Comparison of ENCODE assay signal across 13 cellular contexts in the genomic region with DNA sequence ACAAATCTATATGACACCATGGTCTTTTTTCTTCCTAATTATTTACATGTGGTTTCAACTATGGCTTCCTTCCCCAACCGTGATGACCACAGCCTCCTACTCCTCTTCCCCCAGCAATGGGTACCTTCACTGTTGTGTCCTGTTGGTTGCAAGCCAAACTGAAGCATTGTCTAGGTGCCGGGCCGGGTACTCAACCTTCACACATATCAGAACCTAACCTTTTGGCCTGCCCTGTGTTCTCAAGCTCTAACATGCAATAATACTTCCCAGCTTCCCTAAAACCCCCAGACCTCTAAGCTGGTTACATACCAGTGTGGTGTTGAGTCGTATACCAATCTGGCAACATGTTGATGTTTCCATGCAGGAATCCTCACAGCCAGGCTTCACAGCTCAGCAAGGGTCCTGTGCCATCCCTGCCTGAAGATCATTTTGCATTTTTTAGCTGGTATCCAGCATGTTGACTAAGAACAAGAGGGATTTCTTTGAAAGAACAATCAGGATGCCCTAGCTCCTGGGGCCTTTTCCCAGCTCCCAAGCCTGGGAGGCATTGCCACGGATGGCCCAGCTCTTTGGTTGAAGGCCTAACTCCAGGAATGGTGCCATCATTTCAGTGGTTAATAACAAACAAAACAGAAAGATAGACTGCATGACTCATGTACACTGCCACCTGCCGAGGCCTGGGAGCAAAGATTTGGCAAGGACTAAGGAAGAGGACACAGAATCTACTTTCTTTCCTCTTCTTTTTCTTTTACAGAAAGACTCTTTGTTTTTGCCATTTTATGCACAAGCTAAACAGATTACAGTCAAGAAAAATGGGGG.
DNase-seq lines count a peak whose midpoint lies in the region; ATAC-seq and TF ChIP-seq lines count a peak whose summit lies in the region.
"Had no signal": no experiment of that assay in that cellular context is flagged by ENCODE, and none has a peak within 500 bp of the region (broad histone marks: within the 10 kb centered on the region; RNA-seq: fewer than 3 reads in every experiment).

No MANE protein-coding gene starts in this region.

- ATAC-seq in naive thymus-derived CD4-positive, alpha-beta T cell: no peak
- ATAC-seq in GM19328 (IDR thresholded peaks at IDR 0.05; ENCODE audit: unreplicated experiment): no peak
- ATAC-seq: gastroesophageal sphincter, natural killer cell had no signal

- peaks cover 6% of the 10 kb centered on the region for H3K4me1 ChIP-seq in adipocyte (ENCODE audit: control insufficient read depth, insufficient read depth, low read length)
- no peaks in the 10 kb centered on the region for H3K4me1 ChIP-seq in naive thymus-derived CD4-positive, alpha-beta T cell (ENCODE audit: control insufficient read depth in 2 of 2, insufficient read depth in 2 of 2, low read length in 2 of 2)
- H3K4me1 ChIP-seq: gastroesophageal sphincter, tibial nerve had no signal

- H3K9me3 Mint-ChIP-seq in glutamatergic neuron (ENCODE audit: unreplicated experiment) (peaks cover 13% of the 10 kb centered on the region), type B pancreatic cell (peaks cover 8% of the 10 kb centered on the region)
- peaks cover 3 to 29% (median 23%) of the 10 kb centered on the region in 11 donors for H3K9me3 Mint-ChIP-seq in naive thymus-derived CD4-positive, alpha-beta T cell

- DNase-seq in NCI-H2029 treated with DMSO at 0.1 percent for 48 hours (lab: John Stamatoyannopoulos, UW) (peak; percentile 21), NCI-H2029 (lab: John Stamatoyannopoulos, UW) (no peak), adipocyte (ENCODE audit: low read depth) (peak; percentile 34), glutamatergic neuron (no peak), type B pancreatic cell (ENCODE audit: extremely low spot score, unreplicated experiment) (no peak)
- DNase-seq in naive thymus-derived CD4-positive, alpha-beta T cell: no peak
- DNase-seq: activated naive CD8-positive, alpha-beta T cell treated with anti-CD3 and anti-CD28 coated beads, Interleukin-2, amount 10 ng/mL, durations not matched to agents 7 days and 5 days; natural killer cell; NCI-H1105 had no signal

- H3K36me3 Mint-ChIP-seq in glutamatergic neuron (ENCODE audit: unreplicated experiment): peaks cover 10% of the 10 kb centered on the region
- peaks cover 0 to 4% (median 0%) of the 10 kb centered on the region in 5 donors for H3K36me3 Mint-ChIP-seq in naive thymus-derived CD4-positive, alpha-beta T cell
- peaks cover 3% of the 10 kb centered on the region for H3K36me3 Mint-ChIP-seq in type B pancreatic cell
- H3K36me3 Mint-ChIP-seq: activated naive CD8-positive, alpha-beta T cell treated with anti-CD3 and anti-CD28 coated beads, Interleukin-2, amount 10 ng/mL, durations not matched to agents 7 days and 5 days; natural killer cell had no signal

- peak overlapping the region; percentile 63 for H3K27ac ChIP-seq in temporal lobe (ENCODE audit: low read depth, low read length)
- H3K27ac ChIP-seq in naive thymus-derived CD4-positive, alpha-beta T cell (ENCODE audit: low read depth, low read length): no peak overlapping the region
- H3K27ac ChIP-seq: gastroesophageal sphincter, tibial nerve had no signal

- no peaks in the 10 kb centered on the region for H3K36me3 ChIP-seq in adipocyte (ENCODE audit: control insufficient read depth, insufficient read depth, low read length, severe bottlenecking)
- H3K36me3 ChIP-seq in naive thymus-derived CD4-positive, alpha-beta T cell (ENCODE audit: control insufficient read depth in 2 of 3, insufficient read depth in 3 of 3, low read length in 3 of 3): no peaks in the 10 kb centered on the region
- H3K36me3 ChIP-seq: gastroesophageal sphincter, tibial nerve had no signal

- intact Hi-C loops in naive thymus-derived CD4-positive, alpha-beta T cell (cut with micrococcal nuclease): no loop called here

- H3K27me3 Mint-ChIP-seq in glutamatergic neuron (ENCODE audit: unreplicated experiment): peaks cover 1% of the 10 kb centered on the region
- no peaks in the 10 kb centered on the region for H3K27me3 Mint-ChIP-seq in naive thymus-derived CD4-positive, alpha-beta T cell
- H3K27me3 Mint-ChIP-seq in type B pancreatic cell: peaks cover 8% of the 10 kb centered on the region
- H3K27me3 Mint-ChIP-seq: activated naive CD8-positive, alpha-beta T cell treated with anti-CD3 and anti-CD28 coated beads, Interleukin-2, amount 10 ng/mL, durations not matched to agents 7 days and 5 days had no signal

- no peak overlapping the region for H3K9ac ChIP-seq in adipocyte (ENCODE audit: low read length)

- CTCF ChIA-PET in naive thymus-derived CD4-positive, alpha-beta T cell (lab: Charles Lee): no interaction called here

- peaks cover 19% of the 10 kb centered on the region for H3K4me1 Mint-ChIP-seq in glutamatergic neuron (ENCODE audit: low read depth, unreplicated experiment)
- no peaks in the 10 kb centered on the region for H3K4me1 Mint-ChIP-seq in naive thymus-derived CD4-positive, alpha-beta T cell
- peaks cover 22% of the 10 kb centered on the region for H3K4me1 Mint-ChIP-seq in type B pancreatic cell (ENCODE audit: unreplicated experiment)
- H3K4me1 Mint-ChIP-seq: activated naive CD8-positive, alpha-beta T cell treated with anti-CD3 and anti-CD28 coated beads, Interleukin-2, amount 10 ng/mL, durations not matched to agents 7 days and 5 days; natural killer cell had no signal

- POLR2A ChIA-PET in naive thymus-derived CD4-positive, alpha-beta T cell (lab: Charles Lee): no interaction called here

- H3K27me3 ChIP-seq in adipocyte (replicated peaks; ENCODE audit: control insufficient read depth, insufficient read depth, low read length): no peaks in the 10 kb centered on the region
- H3K27me3 ChIP-seq in naive thymus-derived CD4-positive, alpha-beta T cell (ENCODE audit: control insufficient read depth in 2 of 2, insufficient read depth in 2 of 2, low read length in 2 of 2): no peaks in the 10 kb centered on the region
- H3K27me3 ChIP-seq: gastroesophageal sphincter, tibial nerve had no signal

- H3K4me3 Mint-ChIP-seq in glutamatergic neuron (ENCODE audit: unreplicated experiment): peak overlapping the region; percentile 43
- H3K4me3 Mint-ChIP-seq in naive thymus-derived CD4-positive, alpha-beta T cell: no peak overlapping the region
- H3K4me3 Mint-ChIP-seq in type B pancreatic cell: no peak overlapping the region
- H3K4me3 Mint-ChIP-seq: activated naive CD8-positive, alpha-beta T cell treated with anti-CD3 and anti-CD28 coated beads, Interleukin-2, amount 10 ng/mL, durations not matched to agents 7 days and 5 days; natural killer cell had no signal

- H3K9me3 ChIP-seq in adipocyte (ENCODE audit: control insufficient read depth, low read length): peaks cover 8% of the 10 kb centered on the region
- H3K9me3 ChIP-seq in naive thymus-derived CD4-positive, alpha-beta T cell (ENCODE audit: control insufficient read depth in 2 of 3, low read length in 3 of 3): no peaks in the 10 kb centered on the region

- TF ChIP-seq CTCF in glutamatergic neuron (IDR thresholded peaks at IDR 0.05; ENCODE audit: partially characterized antibody, unreplicated experiment) (no peak), type B pancreatic cell (conservative IDR thresholded peaks at IDR 0.05) (no peak)

- no peak overlapping the region for H3K4me3 ChIP-seq in adipocyte (ENCODE audit: low read length)
- no peak overlapping the region for H3K4me3 ChIP-seq in naive thymus-derived CD4-positive, alpha-beta T cell (ENCODE audit: low read length)
- H3K4me3 ChIP-seq: gastroesophageal sphincter, tibial nerve had no signal

- H3K27ac Mint-ChIP-seq in glutamatergic neuron (ENCODE audit: unreplicated experiment) (peak overlapping the region; percentile 11), type B pancreatic cell (no peak overlapping the region)
- no peak overlapping the region for H3K27ac Mint-ChIP-seq in naive thymus-derived CD4-positive, alpha-beta T cell
- H3K27ac Mint-ChIP-seq: activated naive CD8-positive, alpha-beta T cell treated with anti-CD3 and anti-CD28 coated beads, Interleukin-2, amount 10 ng/mL, durations not matched to agents 7 days and 5 days; natural killer cell had no signal

Comparison
In these comparisons a context has a peak if more than half of its experiments do, and no peak if none do; other contexts are left out.
1. DNase-seq: peak in NCI-H2029 treated with DMSO at 0.1 percent for 48 hours (single experiment) and adipocyte (single experiment); none in NCI-H2029 (single experiment), glutamatergic neuron (single experiment), naive thymus-derived CD4-positive, alpha-beta T cell (0 of 9) and type B pancreatic cell (single experiment).